In genomic region chr16:67110136-67110847, GRCh38 we compare ENCODE assay signal across 8 cellular contexts. TPM values are rescaled to one million over a fixed set of nuclear protein-coding genes. Genes with fewer than 3 reads are reported as not detected.
A peak's percentile ranks its signal among the peaks of the same experiment; 100 is the strongest.
DNase-seq lines count a peak whose midpoint lies in the region; ATAC-seq lines count a peak whose summit lies in the region.

No MANE protein-coding gene starts in this region.

- H3K36me3 Mint-ChIP-seq in activated naive CD8-positive, alpha-beta T cell treated with anti-CD3 and anti-CD28 coated beads for 36 hours: peaks cover 1% of the 10 kb centered on the region
- H3K36me3 Mint-ChIP-seq in immature natural killer cell: peaks cover 0 to 4% (median 0%) of the 10 kb centered on the region in 3 donors
- peaks cover 6 to 19% of the 10 kb centered on the region in 2 donors for H3K36me3 Mint-ChIP-seq in stimulated activated naive B cell treated with anti-CD40 and anti-IgM and Interleukin-4, amounts not matched to agents 10 μg/mL and 1 μg/mL and 100 μg/mL, for 72 hours

- H3K4me1 Mint-ChIP-seq in activated naive CD8-positive, alpha-beta T cell treated with anti-CD3 and anti-CD28 coated beads for 36 hours: peaks cover 25% of the 10 kb centered on the region
- H3K4me1 Mint-ChIP-seq in immature natural killer cell: peaks cover 26 to 49% of the 10 kb centered on the region in 2 donors
- H3K4me1 Mint-ChIP-seq in stimulated activated naive B cell treated with anti-CD40 and anti-IgM and Interleukin-4, amounts not matched to agents 10 μg/mL and 1 μg/mL and 100 μg/mL, for 72 hours: peaks cover 29 to 44% of the 10 kb centered on the region in 2 donors

- H3K4me3 Mint-ChIP-seq in activated naive CD8-positive, alpha-beta T cell treated with anti-CD3 and anti-CD28 coated beads for 36 hours: peak overlapping the region; percentile 97
- H3K4me3 Mint-ChIP-seq in immature natural killer cell: peak overlapping the region; percentile 94
- peak overlapping the region; percentile 97 to 99 for H3K4me3 Mint-ChIP-seq in stimulated activated naive B cell treated with anti-CD40 and anti-IgM and Interleukin-4, amounts not matched to agents 10 μg/mL and 1 μg/mL and 100 μg/mL, for 72 hours

- peak; percentile 24 to 45 for ATAC-seq in stimulated activated naive B cell treated with anti-CD40 and anti-IgM and Interleukin-4, amounts not matched to agents 10 μg/mL and 1 μg/mL and 100 μg/mL, for 72 hours (replicated peaks)
- ATAC-seq in HG03159 (IDR thresholded peaks at IDR 0.05; ENCODE audit: unreplicated experiment): no peak

- H3K27me3 Mint-ChIP-seq in activated naive CD8-positive, alpha-beta T cell treated with anti-CD3 and anti-CD28 coated beads for 36 hours: no peaks in the 10 kb centered on the region
- peaks cover 5 to 8% (median 7%) of the 10 kb centered on the region in 3 donors for H3K27me3 Mint-ChIP-seq in immature natural killer cell (ENCODE audit: low read depth in 3 of 3)
- no peaks in the 10 kb centered on the region for H3K27me3 Mint-ChIP-seq in stimulated activated naive B cell treated with anti-CD40 and anti-IgM and Interleukin-4, amounts not matched to agents 10 μg/mL and 1 μg/mL and 100 μg/mL, for 72 hours

- H3K9me3 ChIP-seq in KOPT-K1 (ENCODE audit: insufficient read depth, low read length, poor library complexity, severe bottlenecking): no peaks in the 10 kb centered on the region

- peak overlapping the region; percentile 69 for H3K27ac Mint-ChIP-seq in activated naive CD8-positive, alpha-beta T cell treated with anti-CD3 and anti-CD28 coated beads for 36 hours
- H3K27ac Mint-ChIP-seq in immature natural killer cell: peak overlapping the region; percentile 76 to 94 (median 85)
- peak overlapping the region; percentile 92 for H3K27ac Mint-ChIP-seq in stimulated activated naive B cell treated with anti-CD40 and anti-IgM and Interleukin-4, amounts not matched to agents 10 μg/mL and 1 μg/mL and 100 μg/mL, for 72 hours

- peak overlapping the region; percentile 52 for H3K27ac ChIP-seq in KOPT-K1 (ENCODE audit: low read depth, low read length, poor library complexity, severe bottlenecking)

- DNase-seq in stimulated activated CD4-positive, alpha-beta T cell treated with anti-CD3 and anti-CD28 coated beads, Interleukin-4, amount 100 ng/mL, for 24 hours: peak; percentile 6
- DNase-seq in stimulated activated CD4-positive, alpha-beta T cell treated with anti-CD3 and anti-CD28 coated beads, Interleukin-4, amount 100 ng/mL, for 1 hour: no peak
- no peak for DNase-seq in activated naive CD8-positive, alpha-beta T cell treated with anti-CD3 and anti-CD28 coated beads for 36 hours
- no peak for DNase-seq in immature natural killer cell
- DNase-seq in stimulated activated naive B cell treated with anti-CD40 and anti-IgM and Interleukin-4, amounts not matched to agents 10 μg/mL and 1 μg/mL and 100 μg/mL, for 72 hours: peak; percentile 21
- no peak for DNase-seq in A172 (ENCODE audit: low spot score)

- H3K9me3 Mint-ChIP-seq in activated naive CD8-positive, alpha-beta T cell treated with anti-CD3 and anti-CD28 coated beads for 36 hours: no peaks in the 10 kb centered on the region
- no peaks in the 10 kb centered on the region for H3K9me3 Mint-ChIP-seq in immature natural killer cell
- H3K9me3 Mint-ChIP-seq in stimulated activated naive B cell treated with anti-CD40 and anti-IgM and Interleukin-4, amounts not matched to agents 10 μg/mL and 1 μg/mL and 100 μg/mL, for 72 hours: no peaks in the 10 kb centered on the region

- peaks cover 5% of the 10 kb centered on the region; the same call in 1 of the 2 replicates for H3K36me3 ChIP-seq in KOPT-K1 (ENCODE audit: insufficient read depth, low read length)

RNA-seq across cellular contexts. Expression of gene PHAF1, which starts 0.6 kb away (rescaled TPM):
- 10 to 100 TPM; 13.8 to 14.9 TPM for total RNA-seq in activated naive CD8-positive, alpha-beta T cell treated with anti-CD3 and anti-CD28 coated beads for 36 hours
- polyA plus RNA-seq in immature natural killer cell: 10 to 100 TPM in 2 of 3 donors, 1 to 10 TPM in 1; 5.7 to 15.1 (median 14.4) TPM
- total RNA-seq in A172 (2014; rRNA removed; shearing (Covaris generic)): 21.7 and 26.4 TPM in 2 replicates

RNA-seq across cellular contexts. Expression of gene B3GNT9, which starts 40.5 kb away (rescaled TPM):
- total RNA-seq in activated naive CD8-positive, alpha-beta T cell treated with anti-CD3 and anti-CD28 coated beads for 36 hours: 1 to 10 TPM; 1.5 to 1.7 TPM
- polyA plus RNA-seq in immature natural killer cell: under 1 TPM in 2 of 3 donors, not detected in 1; 0.13 to 0.18 TPM
- 63.0 and 65.1 TPM in 2 replicates for total RNA-seq in A172 (2014; rRNA removed; shearing (Covaris generic))

RNA-seq across cellular contexts. Expression of gene TRADD, which starts 49.4 kb away (rescaled TPM):
- total RNA-seq in activated naive CD8-positive, alpha-beta T cell treated with anti-CD3 and anti-CD28 coated beads for 36 hours: 10 to 100 TPM; 15.3 to 16.0 TPM
- polyA plus RNA-seq in immature natural killer cell: 10 to 100 TPM; 44.9 to 53.7 (median 49.4) TPM
- total RNA-seq in A172 (2014; rRNA removed; shearing (Covaris generic)): 28.9 and 36.1 TPM in 2 replicates

RNA-seq across cellular contexts. Expression of gene FBXL8, which starts 49.5 kb away (rescaled TPM):
- 1 to 10 TPM; 7.9 to 8.5 TPM for total RNA-seq in activated naive CD8-positive, alpha-beta T cell treated with anti-CD3 and anti-CD28 coated beads for 36 hours
- 1 to 10 TPM; 3.8 to 7.4 (median 5.7) TPM for polyA plus RNA-seq in immature natural killer cell
- 7.3 and 9.0 TPM in 2 replicates for total RNA-seq in A172 (2014; rRNA removed; shearing (Covaris generic))

RNA-seq across cellular contexts. Expression of gene HSF4, which starts 54.3 kb away (rescaled TPM):
- 10 to 100 TPM in 1 of 2 experiments, 1 to 10 TPM in 1; 9.3 to 10.1 TPM for total RNA-seq in activated naive CD8-positive, alpha-beta T cell treated with anti-CD3 and anti-CD28 coated beads for 36 hours
- polyA plus RNA-seq in immature natural killer cell: not detected
- 5.8 and 10.9 TPM in 2 replicates for total RNA-seq in A172 (2014; rRNA removed; shearing (Covaris generic))

Comparison
In these comparisons a context has a peak if more than half of its experiments do, and no peak if none do; other contexts are left out.
1. DNase-seq: peak in stimulated activated CD4-positive, alpha-beta T cell treated with anti-CD3 and anti-CD28 coated beads, Interleukin-4, amount 100 ng/mL, for 24 hours (single experiment) and stimulated activated naive B cell treated with anti-CD40 and anti-IgM and Interleukin-4, amounts not matched to agents 10 μg/mL and 1 μg/mL and 100 μg/mL, for 72 hours (single experiment); none in stimulated activated CD4-positive, alpha-beta T cell treated with anti-CD3 and anti-CD28 coated beads, Interleukin-4, amount 100 ng/mL, for 1 hour (single experiment), activated naive CD8-positive, alpha-beta T cell treated with anti-CD3 and anti-CD28 coated beads for 36 hours (single experiment), immature natural killer cell (0 of 3) and A172 (single experiment).
2. RNA of gene B3GNT9, which starts 40.5 kb away (total RNA-seq): 63.0 to 65.1 TPM in A172; 1.5 to 1.7 TPM in activated naive CD8-positive, alpha-beta T cell treated with anti-CD3 and anti-CD28 coated beads for 36 hours; every median in the first group is over 10 times any median in the second.
3. Peak in every context shown above with its lines, with median percentiles within 50 percentile points of each other: H3K27ac Mint-ChIP-seq and H3K4me3 Mint-ChIP-seq.